Comparison of ENCODE assay signal across 19 cellular contexts in the genomic region with DNA sequence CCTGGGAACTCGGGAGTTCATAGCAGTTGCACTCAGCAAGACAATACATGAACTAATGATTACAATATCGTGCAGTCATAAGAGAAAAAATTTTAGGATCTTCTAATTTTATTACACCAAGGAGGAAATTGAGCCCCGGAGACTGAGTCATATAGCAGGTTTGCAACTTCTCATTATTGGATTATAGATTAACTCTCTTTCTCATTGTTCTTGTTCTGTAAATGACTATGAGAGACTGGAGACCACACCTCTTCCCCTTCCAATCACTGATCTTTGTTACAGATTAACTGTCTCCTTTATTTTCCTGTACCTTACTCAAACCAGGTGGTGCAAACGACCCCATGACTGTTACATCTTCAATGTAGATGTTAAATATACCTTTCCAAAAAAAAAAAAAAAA.
DNase-seq lines count a peak whose midpoint lies in the region; ATAC-seq and TF ChIP-seq lines count a peak whose summit lies in the region.
"Had no signal": no experiment of that assay in that cellular context is flagged by ENCODE, and none has a peak within 500 bp of the region (broad histone marks: within the 10 kb centered on the region; RNA-seq: fewer than 3 reads in every experiment).

No MANE protein-coding gene starts in this region.

- no peak overlapping the region for H3K4me2 ChIP-seq in smooth muscle cell

- H2AFZ ChIP-seq in smooth muscle cell (ENCODE audit: low read depth) = no peak overlapping the region

- H3K79me2 ChIP-seq in smooth muscle cell (ENCODE audit: low read depth) = no peaks in the 10 kb centered on the region

- peak; percentile 12 for DNase-seq in NCI-H82 (lab: John Stamatoyannopoulos, UW)
- no peak for DNase-seq in NCI-H82 treated with DMSO at 0.1 percent for 48 hours (lab: John Stamatoyannopoulos, UW; ENCODE audit: unreplicated experiment)
- no peak for DNase-seq in smooth muscle cell (lab: John Stamatoyannopoulos, UW; ENCODE audit: unreplicated experiment)
- no peak for DNase-seq in HAP-1 (ENCODE audit: low spot score in 2 of 2)
- no peak for DNase-seq in NK-92 (lab: John Stamatoyannopoulos, UW; ENCODE audit: unreplicated experiment)
- DNase-seq: activated T-cell treated with anti-CD3 and anti-CD28 coated beads, Interleukin-2, amount 50 U/mL, for 4 hours; C1 segment of cervical spinal cord; DND-41; Karpas-422; lower lobe of right lung; naive thymus-derived CD8-positive, alpha-beta T cell; NCI-H1436 treated with DMSO at 0.1 percent for 48 hours; NCI-H446; PC-3 had no signal

- 83% methylated on average over 4 of the region's 4 CpGs for WGBS in smooth muscle cell (ENCODE audit: low lambda C conversion rate)

- H3K9ac ChIP-seq in smooth muscle cell (ENCODE audit: low read depth) = no peak overlapping the region

- H3K36me3 ChIP-seq in smooth muscle cell (ENCODE audit: low read depth) (no peaks in the 10 kb centered on the region), HAP-1 (replicated peaks) (no peaks in the 10 kb centered on the region)
- H3K36me3 ChIP-seq: lower lobe of right lung had no signal

- ATAC-seq in HG02763 (IDR thresholded peaks at IDR 0.05; ENCODE audit: unreplicated experiment) (peak; percentile 94), HG03442 (IDR thresholded peaks at IDR 0.05; ENCODE audit: unreplicated experiment) (peak; percentile 76), GM19395 (IDR thresholded peaks at IDR 0.05; ENCODE audit: unreplicated experiment) (no peak)
- ATAC-seq: activated T-cell treated with anti-CD3 and anti-CD28 coated beads, Interleukin-2, amount 50 U/mL, for 4 hours; lower lobe of right lung; naive thymus-derived CD8-positive, alpha-beta T cell; PC-3 had no signal

- H4K20me1 ChIP-seq in smooth muscle cell (ENCODE audit: low read depth) = no peaks in the 10 kb centered on the region

- H3K4me3 ChIP-seq in smooth muscle cell (no peak overlapping the region), HAP-1 (no peak overlapping the region)
- H3K4me3 ChIP-seq: lower lobe of right lung, SK-N-MC had no signal

- H3K9me3 ChIP-seq in smooth muscle cell (replicated peaks; ENCODE audit: low read depth) (no peaks in the 10 kb centered on the region), HAP-1 (no peaks in the 10 kb centered on the region)
- H3K9me3 ChIP-seq: lower lobe of right lung had no signal

- H3F3A ChIP-seq in smooth muscle cell (ENCODE audit: low read depth) = no peaks in the 10 kb centered on the region

- no peak for TF ChIP-seq CTCF in smooth muscle cell (IDR thresholded peaks at IDR 0.05; ENCODE audit: borderline replicate concordance, insufficient read depth, poor library complexity, severe bottlenecking)

- no peaks in the 10 kb centered on the region for H3K4me1 ChIP-seq in smooth muscle cell (ENCODE audit: low read depth)
- H3K4me1 ChIP-seq in HAP-1 = no peaks in the 10 kb centered on the region
- H3K4me1 ChIP-seq: lower lobe of right lung had no signal

- H3K27me3 ChIP-seq in smooth muscle cell (ENCODE audit: low read depth) (no peaks in the 10 kb centered on the region), HAP-1 (ENCODE audit: low read depth) (no peaks in the 10 kb centered on the region)

- in situ Hi-C loops in HAP-1 (cut with MboI; ENCODE audit: low sequenced_read_pairs) = no loop called here

- H3K27ac ChIP-seq in smooth muscle cell (ENCODE audit: low read depth) = no peak overlapping the region
- H3K27ac ChIP-seq: 22Rv1, lower lobe of right lung, SK-N-MC had no signal
